Comparison of ENCODE assay signal across 8 cellular contexts in the genomic region with DNA sequence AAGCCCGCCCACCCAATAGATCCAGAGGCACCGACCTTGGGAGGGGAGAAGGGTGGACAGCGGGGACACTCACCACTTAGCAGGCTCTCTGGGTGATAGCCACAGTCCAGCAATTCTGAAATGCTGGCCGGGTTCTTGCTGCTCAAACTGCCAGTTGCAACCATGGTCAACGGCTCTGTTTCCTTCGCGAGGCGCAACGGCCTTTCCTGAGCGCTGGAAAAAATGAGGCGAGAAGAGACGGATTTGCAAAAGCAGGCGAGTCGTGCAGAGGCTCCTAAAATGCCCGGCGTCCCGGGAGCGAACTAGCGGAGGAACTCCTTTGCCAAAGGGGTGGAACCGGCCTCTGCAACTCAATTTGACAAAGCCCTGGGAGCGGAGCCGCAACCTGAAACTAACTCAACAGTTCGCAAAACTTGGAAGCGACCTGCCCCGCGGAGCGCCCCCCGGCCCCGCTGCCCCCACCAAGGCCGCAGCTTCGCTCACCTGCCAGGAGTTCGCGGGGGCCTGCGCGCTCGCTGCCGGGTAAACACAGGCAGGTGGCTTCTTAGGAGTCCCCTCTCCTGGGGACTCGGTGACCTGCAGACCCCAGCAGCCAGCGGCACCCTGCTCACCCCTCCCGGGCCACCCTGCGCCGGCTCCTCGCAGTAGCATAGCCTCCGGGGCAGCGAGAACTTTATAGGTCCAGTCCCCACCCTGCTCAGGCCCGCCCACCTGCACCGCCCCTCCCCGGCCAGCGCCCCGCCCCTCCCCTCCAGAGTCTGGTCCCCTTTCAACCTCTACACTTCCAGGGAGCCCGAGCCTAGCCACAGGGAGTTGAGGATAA. TPM values are rescaled to one million over a fixed set of nuclear protein-coding genes. Genes with fewer than 3 reads are reported as not detected.
DNase-seq lines count a peak whose midpoint lies in the region; ATAC-seq, FAIRE-seq and TF ChIP-seq lines count a peak whose summit lies in the region.

A gene with protein sequence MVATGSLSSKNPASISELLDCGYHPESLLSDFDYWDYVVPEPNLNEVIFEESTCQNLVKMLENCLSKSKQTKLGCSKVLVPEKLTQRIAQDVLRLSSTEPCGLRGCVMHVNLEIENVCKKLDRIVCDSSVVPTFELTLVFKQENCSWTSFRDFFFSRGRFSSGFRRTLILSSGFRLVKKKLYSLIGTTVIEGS (minus strand): TSS at position 649 of the 823 bp plus-strand sequence. CDS start 485 bp downstream, at position 164.

- H3K4me1 Mint-ChIP-seq in GM23338 = peaks cover 42% of the 10 kb centered on the region
- peaks cover 13% of the 10 kb centered on the region for H3K4me1 Mint-ChIP-seq in activated CD8-positive, alpha-beta T cell treated with anti-CD3 and anti-CD28 coated beads, Interleukin-2, amount 10 ng/mL, durations not matched to agents 7 days and 5 days (ENCODE audit: low read depth)
- peaks cover 16% of the 10 kb centered on the region in 2 donors for H3K4me1 Mint-ChIP-seq in natural killer cell treated with Interleukin-12 subunit alpha and Interleukin-12 subunit beta and Interleukin-15 and Interleukin-18, amount 100 ng/mL, for 72 hours (ENCODE audit: low read depth in 2 of 2)

- H3K4me3 Mint-ChIP-seq in GM23338 = peak within 1 kb of the TSS; percentile 81
- peak within 1 kb of the TSS; percentile 64 for H3K4me3 Mint-ChIP-seq in activated CD8-positive, alpha-beta T cell treated with anti-CD3 and anti-CD28 coated beads, Interleukin-2, amount 10 ng/mL, durations not matched to agents 7 days and 5 days
- H3K4me3 Mint-ChIP-seq in natural killer cell treated with Interleukin-12 subunit alpha and Interleukin-12 subunit beta and Interleukin-15 and Interleukin-18, amount 100 ng/mL, for 72 hours = peak within 1 kb of the TSS; percentile 86

- no peaks in the 10 kb centered on the region for H3K79me2 ChIP-seq in GM23338 (replicated peaks; ENCODE audit: insufficient read depth)

- FAIRE-seq in RCC 7860 (lab: Jason Lieb, UNC) = no peak

- H3F3A ChIP-seq in GM23338 (replicated peaks; ENCODE audit: low read depth) = no peaks in the 10 kb centered on the region

- H3K9me2 ChIP-seq in GM23338 (ENCODE audit: insufficient read depth) = no peaks in the 10 kb centered on the region

- DNase-seq in AG04450 (ENCODE audit: low read depth, low spot score) (no peak), GM23338 (ENCODE audit: low spot score) (peak; percentile 76), fibroblast of mammary gland (ENCODE audit: low read depth) (peak; percentile 40), RCC 7860 (ENCODE audit: low spot score) (no peak)
- DNase-seq in activated CD8-positive, alpha-beta T cell treated with anti-CD3 and anti-CD28 coated beads, Interleukin-2, amount 10 ng/mL, durations not matched to agents 7 days and 5 days = peak; percentile 24
- DNase-seq in natural killer cell treated with Interleukin-12 subunit alpha and Interleukin-12 subunit beta and Interleukin-15 and Interleukin-18, amount 100 ng/mL, for 72 hours (ENCODE audit: low spot score) = no peak

- H3K9me3 ChIP-seq in AG04450 (ENCODE audit: control insufficient read depth, insufficient read depth, low read length) = no peaks in the 10 kb centered on the region; the same call in 1 of the 2 replicates

- peaks cover 16% of the 10 kb centered on the region; the same call in 1 of the 2 replicates for H3K4me1 ChIP-seq in GM23338 (ENCODE audit: insufficient read depth)

- peak within 1 kb of the TSS; percentile 92 for H3K4me2 ChIP-seq in GM23338

- peak within 1 kb of the TSS; percentile 97 for H2AFZ ChIP-seq in GM23338

- POLR2A ChIA-PET in AG04450 (lab: Yijun Ruan, JAX) = no interaction called here
- POLR2A ChIA-PET in activated CD8-positive, alpha-beta T cell treated with anti-CD3 and anti-CD28 coated beads, Interleukin-2, amount 10 ng/mL, durations not matched to agents 7 days and 5 days (lab: Charles Lee) = no interaction called here

- ATAC-seq in GM23338 = peak; percentile 87
- ATAC-seq in activated CD8-positive, alpha-beta T cell treated with anti-CD3 and anti-CD28 coated beads, Interleukin-2, amount 10 ng/mL, durations not matched to agents 7 days and 5 days = peak; percentile 78
- ATAC-seq in natural killer cell treated with Interleukin-12 subunit alpha and Interleukin-12 subunit beta and Interleukin-15 and Interleukin-18, amount 100 ng/mL, for 72 hours = peak; percentile 79 to 81
- no peak for ATAC-seq in HG02678 (IDR thresholded peaks at IDR 0.05; ENCODE audit: unreplicated experiment)
- ATAC-seq in HG03097 (IDR thresholded peaks at IDR 0.05; ENCODE audit: low FRiP score, unreplicated experiment) = no peak

- no peaks in the 10 kb centered on the region for H3K36me3 ChIP-seq in GM23338 (ENCODE audit: insufficient read depth)

- H3K27me3 ChIP-seq in AG04450 (ENCODE audit: control insufficient read depth, insufficient read depth, low read length) = no peaks in the 10 kb centered on the region
- H3K27me3 ChIP-seq in GM23338 (ENCODE audit: insufficient read depth) = peaks cover 45% of the 10 kb centered on the region

- H3K27ac ChIP-seq in AG04450 (ENCODE audit: low read depth, low read length) = no peak within 1 kb of the TSS
- H3K27ac ChIP-seq in GM23338 (ENCODE audit: low read depth) = no peak within 1 kb of the TSS

- CTCF ChIA-PET in AG04450 (lab: Charles Lee) = no interaction called here
- CTCF ChIA-PET in activated CD8-positive, alpha-beta T cell treated with anti-CD3 and anti-CD28 coated beads, Interleukin-2, amount 10 ng/mL, durations not matched to agents 7 days and 5 days (lab: Charles Lee) = interaction anchor here (1.0 kb wide), 1 partner anchor 96 kb away, joined by 3 read pairs; no protein-coding TSS in a partner anchor

- H4K20me1 ChIP-seq in GM23338 (replicated peaks; ENCODE audit: insufficient read depth) = no peaks in the 10 kb centered on the region

- H3K4me3 ChIP-seq in AG04450 (ENCODE audit: low read depth, low read length) (peak within 1 kb of the TSS; percentile 61), GM23338 (peak within 1 kb of the TSS; percentile 76), fibroblast of mammary gland (ENCODE audit: control insufficient read depth, low read depth, low read length) (peak within 1 kb of the TSS; percentile 55)

- no peaks in the 10 kb centered on the region; the same call in 2 of the 3 replicates for H3K36me3 Mint-ChIP-seq in GM23338 (ENCODE audit: low read depth)
- no peaks in the 10 kb centered on the region for H3K36me3 Mint-ChIP-seq in activated CD8-positive, alpha-beta T cell treated with anti-CD3 and anti-CD28 coated beads, Interleukin-2, amount 10 ng/mL, durations not matched to agents 7 days and 5 days (ENCODE audit: low read depth)
- H3K36me3 Mint-ChIP-seq in natural killer cell treated with Interleukin-12 subunit alpha and Interleukin-12 subunit beta and Interleukin-15 and Interleukin-18, amount 100 ng/mL, for 72 hours = no peaks in the 10 kb centered on the region

- H3K27ac Mint-ChIP-seq in GM23338 = no peak within 1 kb of the TSS; the same call in 1 of the 2 replicates
- no peak within 1 kb of the TSS for H3K27ac Mint-ChIP-seq in activated CD8-positive, alpha-beta T cell treated with anti-CD3 and anti-CD28 coated beads, Interleukin-2, amount 10 ng/mL, durations not matched to agents 7 days and 5 days
- no peak within 1 kb of the TSS for H3K27ac Mint-ChIP-seq in natural killer cell treated with Interleukin-12 subunit alpha and Interleukin-12 subunit beta and Interleukin-15 and Interleukin-18, amount 100 ng/mL, for 72 hours

- H3K9me3 Mint-ChIP-seq in GM23338 = no peaks in the 10 kb centered on the region; the same call in 2 of the 3 replicates
- H3K9me3 Mint-ChIP-seq in activated CD8-positive, alpha-beta T cell treated with anti-CD3 and anti-CD28 coated beads, Interleukin-2, amount 10 ng/mL, durations not matched to agents 7 days and 5 days (ENCODE audit: insufficient read depth) = no peaks in the 10 kb centered on the region
- H3K9me3 Mint-ChIP-seq in natural killer cell treated with Interleukin-12 subunit alpha and Interleukin-12 subunit beta and Interleukin-15 and Interleukin-18, amount 100 ng/mL, for 72 hours = no peaks in the 10 kb centered on the region

- TF ChIP-seq CTCF in AG04450 (IDR thresholded peaks at IDR 0.05; ENCODE audit: low read depth, low read length) = no peak
- no peak for TF ChIP-seq CTCF in GM23338 (conservative IDR thresholded peaks at IDR 0.05; ENCODE audit: low read depth in 2 of 2)
- no peak for TF ChIP-seq CTCF in fibroblast of mammary gland (conservative IDR thresholded peaks at IDR 0.05; ENCODE audit: control insufficient read depth, insufficient read depth, low read depth, low read length)

- peaks cover 27% of the 10 kb centered on the region for H3K27me3 Mint-ChIP-seq in GM23338 (ENCODE audit: insufficient read depth, low read depth, poor library complexity)
- peaks cover 50% of the 10 kb centered on the region for H3K27me3 Mint-ChIP-seq in activated CD8-positive, alpha-beta T cell treated with anti-CD3 and anti-CD28 coated beads, Interleukin-2, amount 10 ng/mL, durations not matched to agents 7 days and 5 days (ENCODE audit: low read depth)
- H3K27me3 Mint-ChIP-seq in natural killer cell treated with Interleukin-12 subunit alpha and Interleukin-12 subunit beta and Interleukin-15 and Interleukin-18, amount 100 ng/mL, for 72 hours = peaks cover 35 to 45% of the 10 kb centered on the region in 2 donors

TF ChIP-seq in GM23338, 12 proteins besides CTCF, POLR2A, EP300 and RAD21:
- TF ChIP-seq POLR2AphosphoS5 (IDR thresholded peaks at IDR 0.05; ENCODE audit: low read depth) = peak; percentile 64
- no peak for TF ChIP-seq EZH2 (IDR thresholded peaks at IDR 0.05; ENCODE audit: low read depth, unreplicated experiment)
- no peak for TF ChIP-seq NANOG (IDR thresholded peaks at IDR 0.05; ENCODE audit: borderline replicate concordance)
- TF ChIP-seq, protein P1, sequence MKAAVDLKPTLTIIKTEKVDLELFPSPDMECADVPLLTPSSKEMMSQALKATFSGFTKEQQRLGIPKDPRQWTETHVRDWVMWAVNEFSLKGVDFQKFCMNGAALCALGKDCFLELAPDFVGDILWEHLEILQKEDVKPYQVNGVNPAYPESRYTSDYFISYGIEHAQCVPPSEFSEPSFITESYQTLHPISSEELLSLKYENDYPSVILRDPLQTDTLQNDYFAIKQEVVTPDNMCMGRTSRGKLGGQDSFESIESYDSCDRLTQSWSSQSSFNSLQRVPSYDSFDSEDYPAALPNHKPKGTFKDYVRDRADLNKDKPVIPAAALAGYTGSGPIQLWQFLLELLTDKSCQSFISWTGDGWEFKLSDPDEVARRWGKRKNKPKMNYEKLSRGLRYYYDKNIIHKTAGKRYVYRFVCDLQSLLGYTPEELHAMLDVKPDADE (IDR thresholded peaks at IDR 0.05) = no peak

RNA-seq across cellular contexts. Expression of the gene that starts here (rescaled TPM):
- polyA plus RNA-seq in AG04450 (2011; rRNA removed) (2.0 and 2.2 TPM in 2 replicates), GM23338 (2016; fragmentation: Nextera tagmentation; extraction: Ambion mirVana) (3.2 and 3.4 TPM in 2 replicates)
- 0.91 and 1.9 TPM in 2 replicates for polyA minus RNA-seq in AG04450 (2011; rRNA and poly(A)+ RNA removed)
- total RNA-seq in GM23338 (2014; rRNA removed; shearing (Covaris generic)) = 7.0 and 11.5 TPM in 2 replicates
- not detected for total RNA-seq in activated CD8-positive, alpha-beta T cell treated with anti-CD3 and anti-CD28 coated beads, Interleukin-2, amount 10 ng/mL, durations not matched to agents 7 days and 5 days
- 1 to 10 TPM in 1 of 2 donors, not detected in 1; 1.8 TPM for total RNA-seq in natural killer cell treated with Interleukin-12 subunit alpha and Interleukin-12 subunit beta and Interleukin-15 and Interleukin-18, amount 100 ng/mL, for 72 hours

Comparison
In these comparisons a context has a peak if more than half of its experiments do, and no peak if none do; other contexts are left out.
1. Peak in DNase-seq and ATAC-seq in activated CD8-positive, alpha-beta T cell treated with anti-CD3 and anti-CD28 coated beads, Interleukin-2, amount 10 ng/mL, durations not matched to agents 7 days and 5 days; RNA of the gene not detected or under 1 TPM.
2. DNase-seq: peak in GM23338 (single experiment) and fibroblast of mammary gland (single experiment); none in AG04450 (single experiment), natural killer cell treated with Interleukin-12 subunit alpha and Interleukin-12 subunit beta and Interleukin-15 and Interleukin-18, amount 100 ng/mL, for 72 hours (single experiment) and RCC 7860 (single experiment).
3. ATAC-seq: peak in GM23338 (single experiment) and natural killer cell treated with Interleukin-12 subunit alpha and Interleukin-12 subunit beta and Interleukin-15 and Interleukin-18, amount 100 ng/mL, for 72 hours (2 of 2); none in HG02678 (single experiment) and HG03097 (single experiment).
4. Peak in every context shown above with its lines, with median percentiles within 50 percentile points of each other: H3K4me3 ChIP-seq and H3K4me3 Mint-ChIP-seq.